8 cellular contexts compared by ENCODE assay signal in the genomic region with DNA sequence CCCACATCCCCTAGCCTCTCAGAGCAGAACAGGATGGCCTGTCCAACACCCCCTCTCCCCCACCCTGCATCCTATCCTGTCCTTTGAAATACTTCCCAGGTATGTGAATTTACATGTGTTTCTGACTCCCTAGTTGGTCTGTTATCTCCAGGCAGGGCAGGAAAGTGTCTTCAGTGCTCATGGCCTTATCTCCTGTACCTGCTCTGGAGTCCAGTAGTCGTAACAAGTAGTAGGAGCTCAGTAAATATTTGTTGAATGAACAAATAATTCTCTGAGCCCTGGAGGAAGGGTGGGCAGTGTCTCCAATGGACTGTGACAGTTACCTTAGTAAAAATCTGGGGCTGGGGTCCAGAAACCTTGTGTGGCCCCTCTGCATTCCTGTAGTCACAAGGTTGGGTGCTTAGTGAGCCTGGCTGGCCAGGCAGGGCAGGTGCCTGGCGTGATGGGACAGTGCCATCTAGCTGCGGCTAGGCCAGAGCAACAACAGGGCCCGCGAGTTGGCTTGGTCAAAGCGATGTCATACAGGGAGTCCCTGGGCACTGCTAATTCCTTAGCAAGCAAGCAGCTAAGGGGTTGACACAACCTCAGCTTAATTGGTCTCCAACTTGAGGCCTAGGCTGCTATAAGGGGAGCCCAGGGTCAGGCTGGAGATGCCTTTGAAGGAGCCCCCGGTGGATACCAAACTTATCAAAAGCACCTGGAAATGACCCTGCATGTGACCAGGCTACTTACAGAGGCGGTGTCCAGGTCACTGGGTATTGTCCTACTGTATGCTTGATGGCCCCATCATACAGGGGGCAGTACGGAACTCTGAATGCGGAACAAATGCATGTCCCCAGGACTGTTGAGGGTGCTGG.
A peak's percentile ranks its signal among the peaks of the same experiment; 100 is the strongest.
DNase-seq lines count a peak whose midpoint lies in the region; ATAC-seq, FAIRE-seq and TF ChIP-seq lines count a peak whose summit lies in the region.

No MANE protein-coding gene starts in this region.

- BruUV-seq in GM12878 (replicated peaks; lab: Mats Ljungman, UMichigan): no TSS peak

- H3K9ac ChIP-seq in GM12878 (ENCODE audit: control insufficient read depth, insufficient read depth, low read length): no peak overlapping the region

- DNase-seq in DMS 273 (lab: John Stamatoyannopoulos, UW; ENCODE audit: unreplicated experiment) (peak; percentile 87), NAMALWA (ENCODE audit: low spot score) (peak; percentile 67), T-helper 1 cell (peak in 4 of 5 donors; percentile 10 to 57 (median 14)), GM12878 (ENCODE audit: low read depth, low spot score) (peak; percentile 4), iPS DF 6.9 (ENCODE audit: low read depth, low spot score) (peak; percentile 79), smooth muscle cell of the brain vasculature (ENCODE audit: low read depth, low spot score) (peak; percentile 40)

- no peak for TF ChIP-seq EP300 in GM12878 (IDR thresholded peaks at IDR 0.05; ENCODE audit: borderline replicate concordance in 1 of 2, control insufficient read depth in 1 of 2, low read depth in 2 of 2, low read length in 2 of 2)

- peak; percentile 88 to 95 (median 89) for TF ChIP-seq CTCF in GM12878 (IDR thresholded peaks at IDR 0.05 in 2 of 3, conservative IDR thresholded peaks at IDR 0.05 in 1 of 3; ENCODE audit: control insufficient read depth in 2 of 3, extremely low read depth in 1 of 3, insufficient read depth in 1 of 3, low read depth in 3 of 3, low read length in 3 of 3)

- intact Hi-C loops in GM12878 (cut with micrococcal nuclease; ENCODE audit: unreplicated experiment): loop anchor here (1.0 to 2.0 kb wide), 2 partner anchors 88 to 413 kb away; no protein-coding TSS in a partner anchor

- no peaks in the 10 kb centered on the region for H3K79me2 ChIP-seq in GM12878 (ENCODE audit: control insufficient read depth, insufficient read depth, low read length)

- H2AFZ ChIP-seq in GM12878 (ENCODE audit: control insufficient read depth, low read depth, low read length): no peak overlapping the region

- no peak overlapping the region for H3K4me2 ChIP-seq in GM12878 (ENCODE audit: control insufficient read depth, insufficient read depth)

- POLR2A ChIA-PET in GM12878 (lab: Charles Lee): no interaction called here

- TF ChIP-seq RAD21 in GM12878 (IDR thresholded peaks at IDR 0.05; ENCODE audit: insufficient read depth, low read depth, low read length): peak; percentile 92

- in situ Hi-C loops in GM12878 (cut with MboI): no loop called here

- H3K4me3 ChIP-seq in GM12878 (no peak overlapping the region), iPS DF 6.9 (ENCODE audit: low read length) (no peak overlapping the region)

- CTCF ChIA-PET in GM12878 (lab: Yijun Ruan, JAX): interaction anchor here (0.6 to 13.6 kb wide), 21 partner anchors 10 to 984 kb away, joined by 3 to 428 read pairs (median 3); a partner anchor contains a TSS

- H4K20me1 ChIP-seq in GM12878 (ENCODE audit: control insufficient read depth, insufficient read depth): no peaks in the 10 kb centered on the region

- no peaks in the 10 kb centered on the region for H3K9me3 ChIP-seq in GM12878 (replicated peaks; ENCODE audit: control insufficient read depth, insufficient read depth, low read length)
- H3K9me3 ChIP-seq in iPS DF 6.9 (ENCODE audit: control insufficient read depth, insufficient read depth, low read length): no peaks in the 10 kb centered on the region

- peaks cover 4% of the 10 kb centered on the region; the same call in 1 of the 2 replicates for H3K4me1 ChIP-seq in GM12878 (ENCODE audit: control insufficient read depth, insufficient read depth, low read length)
- H3K4me1 ChIP-seq in iPS DF 6.9 (ENCODE audit: control insufficient read depth, insufficient read depth, low read length): no peaks in the 10 kb centered on the region; the same call in 1 of the 2 replicates

- H3K27ac ChIP-seq in GM12878 (ENCODE audit: control insufficient read depth, insufficient read depth): no peak overlapping the region
- H3K27ac ChIP-seq in iPS DF 6.9 (ENCODE audit: low read length): no peak overlapping the region

- ATAC-seq in GM21576 (IDR thresholded peaks at IDR 0.05; ENCODE audit: unreplicated experiment) (peak; percentile 70), GM12878 (peak; percentile 99), GM18505 (IDR thresholded peaks at IDR 0.05; ENCODE audit: unreplicated experiment) (no peak)

- 30% methylated on average over 10 of the region's 10 CpGs for WGBS in GM12878 (ENCODE audit: insufficient coverage, insufficient replicate concordance, low lambda C conversion rate, missing lambda C conversion rate)
- no CpG with 5 or more reads among the region's 10 CpGs for WGBS in iPS DF 6.9 (ENCODE audit: insufficient coverage, insufficient read length)

- SMC1A ChIA-PET in GM12878 (lab: Charles Lee; ENCODE audit: uncharacterized antibody, unreplicated experiment): interaction anchor here (0.7 to 13.0 kb wide), 10 partner anchors 22 to 432 kb away, joined by 3 to 178 read pairs (median 3); a partner anchor contains a TSS

- TF ChIP-seq POLR2A in GM12878 (IDR thresholded peaks at IDR 0.05; ENCODE audit: low read depth, low read length): no peak
- TF ChIP-seq POLR2A in GM18505 (IDR thresholded peaks at IDR 0.05; ENCODE audit: borderline replicate concordance, extremely low read depth, insufficient read depth, insufficient read length): no peak

- peak; percentile 75 for FAIRE-seq in GM12878 (lab: Jason Lieb, UNC)

- H3K27me3 ChIP-seq in GM12878 (replicated peaks in 1 of 2; ENCODE audit: control insufficient read depth in 2 of 2, insufficient read depth in 2 of 2, low read length in 1 of 2) (peaks cover 0 to 4% of the 10 kb centered on the region in 2 experiments; a peak in 1 of 4 replicates), iPS DF 6.9 (ENCODE audit: control insufficient read depth, insufficient read depth, low read length) (no peaks in the 10 kb centered on the region)

- RAD21 ChIA-PET in GM12878 (lab: Charles Lee; ENCODE audit: unreplicated experiment): interaction anchor here (0.6 to 13.1 kb wide), 8 partner anchors 38 to 413 kb away, joined by 3 to 192 read pairs (median 4); a partner anchor contains a TSS

- H3K36me3 ChIP-seq in GM12878 (ENCODE audit: control insufficient read depth in 2 of 2, insufficient read depth in 2 of 2, low read length in 1 of 2) (no peaks in the 10 kb centered on the region), iPS DF 6.9 (ENCODE audit: control insufficient read depth, insufficient read depth, low read length) (no peaks in the 10 kb centered on the region)

TF ChIP-seq in GM12878, 131 proteins besides CTCF, POLR2A, EP300 and RAD21 (continues in another document):
- TF ChIP-seq BMI1 (IDR thresholded peaks at IDR 0.05; ENCODE audit: borderline replicate concordance) (no peak), EZH2 (IDR thresholded peaks at IDR 0.05; ENCODE audit: borderline replicate concordance, control insufficient read depth, low read depth, low read length) (no peak), NRF1 (conservative IDR thresholded peaks at IDR 0.05; ENCODE audit: low read depth, low read length) (no peak), TBL1XR1 (IDR thresholded peaks at IDR 0.05; ENCODE audit: low read depth, low read length) (no peak), ETV6 (conservative IDR thresholded peaks at IDR 0.05 in 1 of 2, IDR thresholded peaks at IDR 0.05 in 1 of 2; ENCODE audit: borderline replicate concordance in 1 of 2, low read depth in 1 of 2) (no peak), ZNF622 (IDR thresholded peaks at IDR 0.05) (no peak), HCFC1 (IDR thresholded peaks at IDR 0.05; ENCODE audit: low read length) (no peak), NFIC (IDR thresholded peaks at IDR 0.05; ENCODE audit: low read depth, low read length) (no peak), CEBPB (IDR thresholded peaks at IDR 0.05; ENCODE audit: borderline replicate concordance in 1 of 2, low read depth in 2 of 2, low read length in 2 of 2) (no peak), ZNF217 (IDR thresholded peaks at IDR 0.05) (no peak), SMC3 (IDR thresholded peaks at IDR 0.05; ENCODE audit: borderline replicate concordance, low read length) (peak; percentile 96)
- TF ChIP-seq, protein P1, sequence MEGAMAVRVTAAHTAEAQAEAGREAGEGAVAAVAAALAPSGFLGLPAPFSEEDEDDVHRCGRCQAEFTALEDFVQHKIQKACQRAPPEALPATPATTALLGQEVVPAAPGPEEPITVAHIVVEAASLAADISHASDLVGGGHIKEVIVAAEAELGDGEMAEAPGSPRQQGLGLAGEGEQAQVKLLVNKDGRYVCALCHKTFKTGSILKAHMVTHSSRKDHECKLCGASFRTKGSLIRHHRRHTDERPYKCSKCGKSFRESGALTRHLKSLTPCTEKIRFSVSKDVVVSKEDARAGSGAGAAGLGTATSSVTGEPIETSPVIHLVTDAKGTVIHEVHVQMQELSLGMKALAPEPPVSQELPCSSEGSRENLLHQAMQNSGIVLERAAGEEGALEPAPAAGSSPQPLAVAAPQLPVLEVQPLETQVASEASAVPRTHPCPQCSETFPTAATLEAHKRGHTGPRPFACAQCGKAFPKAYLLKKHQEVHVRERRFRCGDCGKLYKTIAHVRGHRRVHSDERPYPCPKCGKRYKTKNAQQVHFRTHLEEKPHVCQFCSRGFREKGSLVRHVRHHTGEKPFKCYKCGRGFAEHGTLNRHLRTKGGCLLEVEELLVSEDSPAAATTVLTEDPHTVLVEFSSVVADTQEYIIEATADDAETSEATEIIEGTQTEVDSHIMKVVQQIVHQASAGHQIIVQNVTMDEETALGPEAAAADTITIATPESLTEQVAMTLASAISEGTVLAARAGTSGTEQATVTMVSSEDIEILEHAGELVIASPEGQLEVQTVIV (IDR thresholded peaks at IDR 0.05; ENCODE audit: borderline replicate concordance, partially characterized antibody): no peak

Comparison
In these comparisons a context has a peak if more than half of its experiments do, and no peak if none do; other contexts are left out.
1. DNase-seq: peak in every context shown above with its lines; median percentile 87 in DMS 273; 79 in iPS DF 6.9; 67 in NAMALWA; 40 in smooth muscle cell of the brain vasculature; 14 in T-helper 1 cell; 4 in GM12878.